In genomic region chr1:81899214-81899613, GRCh38 we compare ENCODE assay signal across 22 cellular contexts.
DNase-seq lines count a peak whose midpoint lies in the region; ATAC-seq and TF ChIP-seq lines count a peak whose summit lies in the region.
"Had no signal": no experiment of that assay in that cellular context is flagged by ENCODE, and none has a peak within 500 bp of the region (broad histone marks: within the 10 kb centered on the region; RNA-seq: fewer than 3 reads in every experiment).

No MANE protein-coding gene starts in this region.

- ATAC-seq in GM21529 (IDR thresholded peaks at IDR 0.05; ENCODE audit: unreplicated experiment) = no peak
- ATAC-seq: A549; CD8-positive, alpha-beta T cell; GM12878 had no signal

- DNase-seq in NCI-H2171 treated with DMSO at 0.1 percent for 48 hours (lab: John Stamatoyannopoulos, UW) = peak; percentile 21
- DNase-seq in NCI-H2171 (lab: John Stamatoyannopoulos, UW) = no peak
- no peak for DNase-seq in glutamatergic neuron
- no peak for DNase-seq in nephron progenitor cell
- DNase-seq in DMS 273 treated with DMSO at 0.1 percent for 48 hours (lab: John Stamatoyannopoulos, UW) = no peak
- DNase-seq in A172 (ENCODE audit: low spot score) = no peak
- DNase-seq: 8988T; AML-193; Caco-2; Calu3; CD4-positive, alpha-beta T cell; CD8-positive, alpha-beta T cell; DMS153; DMS53; DMS79; DND-41; EL; GDM1 had no signal

- TF ChIP-seq CTCF in glutamatergic neuron (IDR thresholded peaks at IDR 0.05; ENCODE audit: partially characterized antibody, unreplicated experiment) = no peak
- TF ChIP-seq CTCF in nephron progenitor cell (IDR thresholded peaks at IDR 0.05) = no peak

- peak overlapping the region; percentile 56 for H3K27ac Mint-ChIP-seq in glutamatergic neuron (ENCODE audit: unreplicated experiment)
- H3K27ac Mint-ChIP-seq in nephron progenitor cell = peak overlapping the region; percentile 93
- H3K27ac Mint-ChIP-seq: B cell; CD4-positive, alpha-beta T cell; CD8-positive, alpha-beta T cell had no signal

- H3K4me1 Mint-ChIP-seq in glutamatergic neuron (ENCODE audit: low read depth, unreplicated experiment) = peaks cover 24% of the 10 kb centered on the region
- H3K4me1 Mint-ChIP-seq in nephron progenitor cell = peaks cover 38% of the 10 kb centered on the region
- H3K4me1 Mint-ChIP-seq: B cell had no signal

- H3K27me3 Mint-ChIP-seq in glutamatergic neuron (ENCODE audit: unreplicated experiment) (no peaks in the 10 kb centered on the region), nephron progenitor cell (ENCODE audit: low read depth, poor library complexity) (no peaks in the 10 kb centered on the region)
- H3K27me3 Mint-ChIP-seq: B cell; CD4-positive, alpha-beta T cell had no signal

- no peaks in the 10 kb centered on the region for H3K9me3 Mint-ChIP-seq in glutamatergic neuron (ENCODE audit: unreplicated experiment)
- no peaks in the 10 kb centered on the region for H3K9me3 Mint-ChIP-seq in nephron progenitor cell
- H3K9me3 Mint-ChIP-seq: CD4-positive, alpha-beta T cell had no signal

- peak overlapping the region; percentile 55 for H3K4me3 Mint-ChIP-seq in glutamatergic neuron (ENCODE audit: unreplicated experiment)
- no peak overlapping the region for H3K4me3 Mint-ChIP-seq in nephron progenitor cell
- H3K4me3 Mint-ChIP-seq: B cell; CD4-positive, alpha-beta T cell; CD8-positive, alpha-beta T cell had no signal

- H3K36me3 Mint-ChIP-seq in glutamatergic neuron (ENCODE audit: unreplicated experiment) (no peaks in the 10 kb centered on the region), nephron progenitor cell (ENCODE audit: low read depth) (peaks cover 23% of the 10 kb centered on the region)
- H3K36me3 Mint-ChIP-seq: CD8-positive, alpha-beta T cell had no signal
